Comparison of ENCODE assay signal across 26 cellular contexts in genomic region chr5:40784916-40785315, GRCh38.
"Had no signal": no experiment of that assay in that cellular context is flagged by ENCODE, and none has a peak within 500 bp of the region (broad histone marks: within the 10 kb centered on the region; RNA-seq: fewer than 3 reads in every experiment).

No MANE protein-coding gene starts in this region.

- H3K27ac ChIP-seq: adrenal gland, body of pancreas, left lung, ovary, sigmoid colon, upper lobe of left lung, vagina, WERI-Rb-1 had no signal

- H3K9me3 ChIP-seq: adrenal gland, body of pancreas, left lung, mucosa of descending colon, ovary, sigmoid colon, upper lobe of left lung, vagina had no signal

- H3K4me3 Mint-ChIP-seq: activated naive CD8-positive, alpha-beta T cell treated with anti-CD3 and anti-CD28 coated beads for 36 hours; stimulated activated memory B cell treated with anti-CD40 and anti-IgM and Interleukin-4, amounts not matched to agents 10 μg/mL and 1 μg/mL and 100 μg/mL, for 72 hours; stimulated activated naive CD8-positive, alpha-beta T cell treated with anti-CD3 and anti-CD28 coated beads, Interleukin-15, amount 100 ng/mL, for 72 hours had no signal

- ATAC-seq: activated CD4-positive, CD25-positive, alpha-beta regulatory T cell treated with anti-CD3 and anti-CD28 coated beads, Interleukin-2, amount 50 U/mL, for 24 hours; body of pancreas; left lung; stimulated activated memory B cell treated with anti-CD40 and anti-IgM and Interleukin-4, amounts not matched to agents 10 μg/mL and 1 μg/mL and 100 μg/mL, for 72 hours; stimulated activated naive CD8-positive, alpha-beta T cell treated with anti-CD3 and anti-CD28 coated beads, Interleukin-15, amount 100 ng/mL, for 72 hours had no signal

- DNase-seq: activated CD4-positive, alpha-beta T cell treated with anti-CD3 and anti-CD28 coated beads for 48 hours; activated CD4-positive, alpha-beta T cell treated with anti-CD3 and anti-CD28 coated beads, Interleukin-2, amount 50 U/mL, for 48 hours; activated CD8-positive, alpha-beta memory T cell treated with anti-CD3 and anti-CD28 coated beads for 24 hours; activated effector memory CD4-positive, alpha-beta T cell treated with Interleukin-2 at 50 U/mL for 16 hours; activated naive CD4-positive, alpha-beta T cell treated with Interleukin-2 at 50 U/mL for 16 hours; activated naive CD8-positive, alpha-beta T cell treated with anti-CD3 and anti-CD28 coated beads for 36 hours; adrenal gland; aorta; body of pancreas; effector CD8-positive, alpha-beta T cell; mucosa of descending colon; ovary; sigmoid colon; stimulated activated CD4-positive, alpha-beta T cell treated with anti-CD3 and anti-CD28 coated beads, Interleukin-4, amount 100 ng/mL, for 24 hours; stimulated activated naive CD8-positive, alpha-beta T cell treated with anti-CD3 and anti-CD28 coated beads, Interleukin-15, amount 100 ng/mL, for 72 hours; substantia nigra; upper lobe of left lung; WERI-Rb-1 had no signal

- H3K36me3 ChIP-seq: adrenal gland, ovary, sigmoid colon, vagina had no signal

- FAIRE-seq: endometrium, frontal cortex had no signal

- H3K27me3 Mint-ChIP-seq: activated naive CD8-positive, alpha-beta T cell treated with anti-CD3 and anti-CD28 coated beads for 36 hours; progenitor cell of endocrine pancreas; stimulated activated memory B cell treated with anti-CD40 and anti-IgM and Interleukin-4, amounts not matched to agents 10 μg/mL and 1 μg/mL and 100 μg/mL, for 72 hours; stimulated activated naive CD8-positive, alpha-beta T cell treated with anti-CD3 and anti-CD28 coated beads, Interleukin-15, amount 100 ng/mL, for 72 hours had no signal

- H3K4me1 Mint-ChIP-seq: nephron had no signal

- H3K27me3 ChIP-seq: adrenal gland, body of pancreas, left lung, ovary, sigmoid colon, upper lobe of left lung, vagina had no signal

- H3K4me3 ChIP-seq: adrenal gland, body of pancreas, left lung, mucosa of descending colon, ovary, sigmoid colon, upper lobe of left lung, vagina had no signal

- H3K27ac Mint-ChIP-seq: activated naive CD8-positive, alpha-beta T cell treated with anti-CD3 and anti-CD28 coated beads for 36 hours; stimulated activated naive CD8-positive, alpha-beta T cell treated with anti-CD3 and anti-CD28 coated beads, Interleukin-15, amount 100 ng/mL, for 72 hours had no signal
